In genomic region chr9:69234683-69235082, GRCh38 we compare ENCODE assay signal across 39 cellular contexts.
"Had no signal": no experiment of that assay in that cellular context is flagged by ENCODE, and none has a peak within 500 bp of the region (broad histone marks: within the 10 kb centered on the region; RNA-seq: fewer than 3 reads in every experiment).

No MANE protein-coding gene starts in this region.

- H3K27ac ChIP-seq: ascending aorta, cardiac muscle cell, VCaP had no signal

- H3K9me3 ChIP-seq: ascending aorta had no signal

- H3K9me3 Mint-ChIP-seq: activated CD4-positive, alpha-beta memory T cell treated with anti-CD3 and anti-CD28 coated beads, Interleukin-2, amount 10 ng/mL, durations not matched to agents 7 days and 5 days; activated CD4-positive, alpha-beta T cell treated with anti-CD3 and anti-CD28 coated beads, Interleukin-2, amount 10 ng/mL, durations not matched to agents 7 days and 5 days; activated naive CD4-positive, alpha-beta T cell treated with anti-CD3 and anti-CD28 coated beads, Interleukin-2, amount 10 ng/mL, durations not matched to agents 7 days and 5 days; activated naive CD4-positive, alpha-beta T cell treated with anti-CD3 and anti-CD28 coated beads, Interleukin-2, amount 50 U/mL, for 24 hours; activated naive CD8-positive, alpha-beta T cell treated with anti-CD3 and anti-CD28 coated beads, Interleukin-2, amount 10 ng/mL, durations not matched to agents 7 days and 5 days; activated naive CD8-positive, alpha-beta T cell treated with anti-CD3 and anti-CD28 coated beads, Interleukin-2, amount 50 U/mL, for 24 hours; activated T-cell treated with anti-CD3 and anti-CD28 coated beads, Interleukin-2, amount 50 U/mL, for 24 hours; activated T-helper 2 cell treated with anti-CD3 and anti-CD28 coated beads, Interferon-gamma antibody, Interleukin-2, Interleukin-4, amounts not matched to agents 10 μg/mL and 5 μg/mL and 100 μg/mL, durations not matched to agents 14 hours and 24 hours and 36 hours; brain; central memory CD8-positive, alpha-beta T cell; T-helper 1 cell treated with Interleukin-12 subunit alpha and Interleukin-12 subunit beta and Interleukin-4 antibody, amounts not matched to agents 30 μg/mL and 1 μg/mL, for 36 hours; T-helper 2 cell treated with Interferon-gamma antibody and Interleukin-4, amounts not matched to agents 5 μg/mL and 100 μg/mL, for 36 hours had no signal

- H3K27ac Mint-ChIP-seq: activated CD4-positive, alpha-beta memory T cell treated with anti-CD3 and anti-CD28 coated beads, Interleukin-2, amount 10 ng/mL, durations not matched to agents 7 days and 5 days; activated CD4-positive, alpha-beta T cell treated with anti-CD3 and anti-CD28 coated beads for 36 hours; activated CD4-positive, alpha-beta T cell treated with anti-CD3 and anti-CD28 coated beads, Interleukin-2, amount 10 ng/mL, durations not matched to agents 7 days and 5 days; activated CD8-positive, alpha-beta memory T cell treated with anti-CD3 and anti-CD28 coated beads, Interleukin-2, amount 10 ng/mL, durations not matched to agents 7 days and 5 days; activated CD8-positive, alpha-beta T cell treated with anti-CD3 and anti-CD28 coated beads, Interleukin-2, amount 10 ng/mL, durations not matched to agents 7 days and 5 days; activated naive CD4-positive, alpha-beta T cell treated with anti-CD3 and anti-CD28 coated beads, Interleukin-2, amount 10 ng/mL, durations not matched to agents 7 days and 5 days; activated naive CD4-positive, alpha-beta T cell treated with anti-CD3 and anti-CD28 coated beads, Interleukin-2, amount 50 U/mL, for 24 hours; activated naive CD8-positive, alpha-beta T cell; activated naive CD8-positive, alpha-beta T cell treated with anti-CD3 and anti-CD28 coated beads, Interleukin-2, amount 10 ng/mL, durations not matched to agents 7 days and 5 days; activated naive CD8-positive, alpha-beta T cell treated with anti-CD3 and anti-CD28 coated beads, Interleukin-2, amount 50 U/mL, for 24 hours; activated T-cell treated with anti-CD3 and anti-CD28 coated beads, Interleukin-2, amount 50 U/mL, for 24 hours; activated T-helper 2 cell treated with anti-CD3 and anti-CD28 coated beads, Interferon-gamma antibody, Interleukin-2, Interleukin-4, amounts not matched to agents 10 μg/mL and 5 μg/mL and 100 μg/mL, durations not matched to agents 14 hours and 24 hours and 36 hours; brain; T-helper 1 cell treated with Interleukin-12 subunit alpha and Interleukin-12 subunit beta and Interleukin-4 antibody, amounts not matched to agents 30 μg/mL and 1 μg/mL, for 36 hours; T-helper 2 cell treated with Interferon-gamma antibody and Interleukin-4, amounts not matched to agents 5 μg/mL and 100 μg/mL, for 36 hours had no signal

- H3K4me1 ChIP-seq: ascending aorta had no signal

- FAIRE-seq: bronchial epithelial cell, TTC549 had no signal

- ATAC-seq: activated CD4-positive, alpha-beta T cell treated with anti-CD3 and anti-CD28 coated beads for 36 hours; activated CD4-positive, CD25-positive, alpha-beta regulatory T cell treated with anti-CD3 and anti-CD28 coated beads, Interleukin-2, amount 50 U/mL, for 24 hours; activated CD8-positive, alpha-beta memory T cell treated with anti-CD3 and anti-CD28 coated beads, Interleukin-2, amount 10 ng/mL, durations not matched to agents 7 days and 5 days; activated CD8-positive, alpha-beta T cell treated with anti-CD3 and anti-CD28 coated beads, Interleukin-2, amount 10 ng/mL, durations not matched to agents 7 days and 5 days; activated naive CD8-positive, alpha-beta T cell treated with anti-CD3 and anti-CD28 coated beads, Interleukin-2, amount 50 U/mL, for 24 hours had no signal

- H3K27me3 Mint-ChIP-seq: activated CD4-positive, alpha-beta memory T cell treated with anti-CD3 and anti-CD28 coated beads, Interleukin-2, amount 10 ng/mL, durations not matched to agents 7 days and 5 days; activated CD4-positive, alpha-beta T cell treated with anti-CD3 and anti-CD28 coated beads for 36 hours; activated CD4-positive, alpha-beta T cell treated with anti-CD3 and anti-CD28 coated beads, Interleukin-2, amount 10 ng/mL, durations not matched to agents 7 days and 5 days; activated CD8-positive, alpha-beta memory T cell treated with anti-CD3 and anti-CD28 coated beads, Interleukin-2, amount 10 ng/mL, durations not matched to agents 7 days and 5 days; activated naive CD4-positive, alpha-beta T cell treated with anti-CD3 and anti-CD28 coated beads, Interleukin-2, amount 10 ng/mL, durations not matched to agents 7 days and 5 days; activated naive CD4-positive, alpha-beta T cell treated with anti-CD3 and anti-CD28 coated beads, Interleukin-2, amount 50 U/mL, for 24 hours; activated naive CD8-positive, alpha-beta T cell; activated naive CD8-positive, alpha-beta T cell treated with anti-CD3 and anti-CD28 coated beads, Interleukin-2, amount 10 ng/mL, durations not matched to agents 7 days and 5 days; activated naive CD8-positive, alpha-beta T cell treated with anti-CD3 and anti-CD28 coated beads, Interleukin-2, amount 50 U/mL, for 24 hours; activated T-cell treated with anti-CD3 and anti-CD28 coated beads, Interleukin-2, amount 50 U/mL, for 24 hours; central memory CD8-positive, alpha-beta T cell had no signal

- H3K4me1 Mint-ChIP-seq: activated CD4-positive, alpha-beta memory T cell treated with anti-CD3 and anti-CD28 coated beads, Interleukin-2, amount 10 ng/mL, durations not matched to agents 7 days and 5 days; activated CD4-positive, alpha-beta T cell treated with anti-CD3 and anti-CD28 coated beads for 36 hours; activated CD4-positive, alpha-beta T cell treated with anti-CD3 and anti-CD28 coated beads, Interleukin-2, amount 10 ng/mL, durations not matched to agents 7 days and 5 days; activated CD8-positive, alpha-beta memory T cell treated with anti-CD3 and anti-CD28 coated beads, Interleukin-2, amount 10 ng/mL, durations not matched to agents 7 days and 5 days; activated naive CD4-positive, alpha-beta T cell treated with anti-CD3 and anti-CD28 coated beads, Interleukin-2, amount 10 ng/mL, durations not matched to agents 7 days and 5 days; activated naive CD4-positive, alpha-beta T cell treated with anti-CD3 and anti-CD28 coated beads, Interleukin-2, amount 50 U/mL, for 24 hours; activated naive CD8-positive, alpha-beta T cell treated with anti-CD3 and anti-CD28 coated beads, Interleukin-2, amount 10 ng/mL, durations not matched to agents 7 days and 5 days; central memory CD8-positive, alpha-beta T cell had no signal

- H3K27me3 ChIP-seq: ascending aorta, cardiac muscle cell had no signal

- H3K4me3 ChIP-seq: ascending aorta, cardiac muscle cell had no signal

- H3K4me3 Mint-ChIP-seq: activated CD4-positive, alpha-beta memory T cell treated with anti-CD3 and anti-CD28 coated beads, Interleukin-2, amount 10 ng/mL, durations not matched to agents 7 days and 5 days; activated CD4-positive, alpha-beta T cell treated with anti-CD3 and anti-CD28 coated beads for 36 hours; activated CD4-positive, alpha-beta T cell treated with anti-CD3 and anti-CD28 coated beads, Interleukin-2, amount 10 ng/mL, durations not matched to agents 7 days and 5 days; activated CD8-positive, alpha-beta memory T cell treated with anti-CD3 and anti-CD28 coated beads, Interleukin-2, amount 10 ng/mL, durations not matched to agents 7 days and 5 days; activated CD8-positive, alpha-beta T cell treated with anti-CD3 and anti-CD28 coated beads, Interleukin-2, amount 10 ng/mL, durations not matched to agents 7 days and 5 days; activated naive CD4-positive, alpha-beta T cell treated with anti-CD3 and anti-CD28 coated beads, Interleukin-2, amount 10 ng/mL, durations not matched to agents 7 days and 5 days; activated naive CD4-positive, alpha-beta T cell treated with anti-CD3 and anti-CD28 coated beads, Interleukin-2, amount 50 U/mL, for 24 hours; activated naive CD8-positive, alpha-beta T cell; activated naive CD8-positive, alpha-beta T cell treated with anti-CD3 and anti-CD28 coated beads, Interleukin-2, amount 10 ng/mL, durations not matched to agents 7 days and 5 days; activated naive CD8-positive, alpha-beta T cell treated with anti-CD3 and anti-CD28 coated beads, Interleukin-2, amount 50 U/mL, for 24 hours; activated T-cell treated with anti-CD3 and anti-CD28 coated beads, Interleukin-2, amount 50 U/mL, for 24 hours; brain; central memory CD8-positive, alpha-beta T cell; T-helper 1 cell treated with Interleukin-12 subunit alpha and Interleukin-12 subunit beta and Interleukin-4 antibody, amounts not matched to agents 30 μg/mL and 1 μg/mL, for 36 hours; T-helper 2 cell treated with Interferon-gamma antibody and Interleukin-4, amounts not matched to agents 5 μg/mL and 100 μg/mL, for 36 hours had no signal

- H3K36me3 Mint-ChIP-seq: activated naive CD8-positive, alpha-beta T cell treated with anti-CD3 and anti-CD28 coated beads, Interleukin-2, amount 10 ng/mL, durations not matched to agents 7 days and 5 days had no signal

- DNase-seq: activated CD4-positive, alpha-beta memory T cell treated with anti-CD3 and anti-CD28 coated beads, Interleukin-2, amount 10 ng/mL, durations not matched to agents 7 days and 5 days; activated CD4-positive, alpha-beta T cell treated with anti-CD3 and anti-CD28 coated beads for 1 hour; activated CD4-positive, alpha-beta T cell treated with anti-CD3 and anti-CD28 coated beads for 36 hours; activated CD4-positive, alpha-beta T cell treated with anti-CD3 and anti-CD28 coated beads for 48 hours; activated CD4-positive, alpha-beta T cell treated with anti-CD3 and anti-CD28 coated beads, Interleukin-2, amount 10 ng/mL, durations not matched to agents 7 days and 5 days; activated CD4-positive, alpha-beta T cell treated with anti-CD3 and anti-CD28 coated beads, Interleukin-2, amount 50 U/mL, for 48 hours; activated CD4-positive, CD25-positive, alpha-beta regulatory T cell; activated CD8-positive, alpha-beta memory T cell treated with anti-CD3 and anti-CD28 coated beads for 24 hours; activated CD8-positive, alpha-beta memory T cell treated with anti-CD3 and anti-CD28 coated beads, Interleukin-2, amount 10 ng/mL, durations not matched to agents 7 days and 5 days; activated CD8-positive, alpha-beta memory T cell treated with anti-CD3 and anti-CD28 coated beads, Interleukin-2, amount 50 U/mL, for 48 hours; activated CD8-positive, alpha-beta T cell treated with anti-CD3 and anti-CD28 coated beads, Interleukin-2, amount 10 ng/mL, durations not matched to agents 7 days and 5 days; activated effector memory CD4-positive, alpha-beta T cell treated with Interleukin-2 at 50 U/mL for 16 hours; activated gamma-delta T cell; activated naive CD4-positive, alpha-beta T cell treated with anti-CD3 and anti-CD28 coated beads, Interleukin-2, amount 10 ng/mL, durations not matched to agents 7 days and 5 days; activated naive CD4-positive, alpha-beta T cell treated with Interleukin-2 at 50 U/mL for 16 hours; activated naive CD8-positive, alpha-beta T cell treated with anti-CD3 and anti-CD28 coated beads, Interleukin-2, amount 10 ng/mL, durations not matched to agents 7 days and 5 days; activated naive CD8-positive, alpha-beta T cell treated with anti-CD3 and anti-CD28 coated beads, Interleukin-2, amount 50 U/mL, for 24 hours; activated T-cell treated with anti-CD3 and anti-CD28 coated beads, Interleukin-2, amount 50 U/mL, for 24 hours; activated T-cell treated with anti-CD3 and anti-CD28 coated beads, Interleukin-2, amount 50 U/mL, for 48 hours; amygdala; anterior cingulate cortex; caudate nucleus; cerebellar nuclear complex; T-helper 1 cell; T-helper 2 cell; T-helper 9 cell had no signal
